ENCODE assay signal across 31 cellular contexts in genomic region chr1:56563045-56563444, GRCh38. TPM values are rescaled to one million over a fixed set of nuclear protein-coding genes. Genes with fewer than 3 reads are reported as not detected.
DNase-seq lines count a peak whose midpoint lies in the region; ATAC-seq and TF ChIP-seq lines count a peak whose summit lies in the region.
"Had no signal": no experiment of that assay in that cellular context is flagged by ENCODE, and none has a peak within 500 bp of the region (broad histone marks: within the 10 kb centered on the region; RNA-seq: fewer than 3 reads in every experiment).

No MANE protein-coding gene starts in this region.

- in situ Hi-C loops in gastrocnemius medialis (cut with MboI; ENCODE audit: low sequenced_read_pairs in 4 of 4) = loop anchor here in 1 of 4 donors (10.0 kb wide), 1 partner anchor 48 kb away; no protein-coding TSS in a partner anchor

- H3K9me3 Mint-ChIP-seq in endodermal cell (no peaks in the 10 kb centered on the region), nephron (no peaks in the 10 kb centered on the region)
- H3K9me3 Mint-ChIP-seq in activated T-helper 1 cell treated with anti-CD3 and anti-CD28 coated beads, Interleukin-12 subunit alpha, Interleukin-12 subunit beta, Interleukin-2, Interleukin-4 antibody, amounts not matched to agents 30 ng/mL and 10 ng/mL and 1 ng/mL, durations not matched to agents 14 hours and 24 hours and 36 hours = no peaks in the 10 kb centered on the region
- H3K9me3 Mint-ChIP-seq: activated CD8-positive, alpha-beta T cell treated with anti-CD3 and anti-CD28 coated beads for 36 hours; activated naive CD4-positive, alpha-beta T cell treated with anti-CD3 and anti-CD28 coated beads, Interleukin-2, amount 50 U/mL, for 24 hours; activated T-helper 2 cell treated with anti-CD3 and anti-CD28 coated beads, Interferon-gamma antibody, Interleukin-2, Interleukin-4, amounts not matched to agents 10 μg/mL and 5 μg/mL and 100 μg/mL, durations not matched to agents 14 hours and 24 hours and 36 hours; naive thymus-derived CD8-positive, alpha-beta T cell; stimulated activated memory B cell treated with anti-CD40 and anti-IgM and Interleukin-4, amounts not matched to agents 10 μg/mL and 1 μg/mL and 100 μg/mL, for 72 hours had no signal

- H3K4me3 ChIP-seq in HUES6 (ENCODE audit: low read depth, low read length) (no peak overlapping the region), endodermal cell (ENCODE audit: low read length) (no peak overlapping the region), thyroid gland (replicated peaks in 1 of 3) (no peak overlapping the region), gastrocnemius medialis (no peak overlapping the region)
- H3K4me3 ChIP-seq: BLaER1 treated with 17β-estradiol and CSF1 and Interleukin-3, amounts not matched to agents 10 nM and 100 nM; breast epithelium; lower lobe of right lung; skin epidermis; suprapubic skin; vagina had no signal

- H3K27ac ChIP-seq in HUES6 (ENCODE audit: low read depth, low read length) (0 out of 2 replicates have a peak overlapping the region, but pooled peaks have one; percentile 22), endodermal cell (ENCODE audit: low read depth, low read length) (peak overlapping the region; percentile 52), thyroid gland (peak overlapping the region in 2 of 3 donors; percentile 19 to 57), gastrocnemius medialis (no peak overlapping the region)
- H3K27ac ChIP-seq: BLaER1 treated with 17β-estradiol and CSF1 and Interleukin-3, amounts not matched to agents 10 nM and 100 nM; breast epithelium; lower lobe of right lung; skin epidermis; suprapubic skin; vagina had no signal

- H3K4me3 Mint-ChIP-seq in endodermal cell (no peak overlapping the region), nephron (peak overlapping the region in 1 of 3 experiments; percentile 16)
- H3K4me3 Mint-ChIP-seq in activated T-helper 1 cell treated with anti-CD3 and anti-CD28 coated beads, Interleukin-12 subunit alpha, Interleukin-12 subunit beta, Interleukin-2, Interleukin-4 antibody, amounts not matched to agents 30 ng/mL and 10 ng/mL and 1 ng/mL, durations not matched to agents 14 hours and 24 hours and 36 hours = no peak overlapping the region
- H3K4me3 Mint-ChIP-seq: activated CD4-positive, alpha-beta T cell treated with anti-CD3 and anti-CD28 coated beads for 36 hours; activated CD8-positive, alpha-beta T cell treated with anti-CD3 and anti-CD28 coated beads for 36 hours; activated naive CD4-positive, alpha-beta T cell treated with anti-CD3 and anti-CD28 coated beads, Interleukin-2, amount 50 U/mL, for 24 hours; naive thymus-derived CD8-positive, alpha-beta T cell; stimulated activated memory B cell treated with anti-CD40 and anti-IgM and Interleukin-4, amounts not matched to agents 10 μg/mL and 1 μg/mL and 100 μg/mL, for 72 hours had no signal

- no peak overlapping the region for H3K27ac Mint-ChIP-seq in endodermal cell
- H3K27ac Mint-ChIP-seq in nephron = peak overlapping the region; percentile 6 to 93 (median 61)
- H3K27ac Mint-ChIP-seq in activated T-helper 1 cell treated with anti-CD3 and anti-CD28 coated beads, Interleukin-12 subunit alpha, Interleukin-12 subunit beta, Interleukin-2, Interleukin-4 antibody, amounts not matched to agents 30 ng/mL and 10 ng/mL and 1 ng/mL, durations not matched to agents 14 hours and 24 hours and 36 hours = no peak overlapping the region
- H3K27ac Mint-ChIP-seq: activated CD4-positive, alpha-beta T cell treated with anti-CD3 and anti-CD28 coated beads for 36 hours; activated CD8-positive, alpha-beta T cell treated with anti-CD3 and anti-CD28 coated beads for 36 hours; activated naive CD4-positive, alpha-beta T cell treated with anti-CD3 and anti-CD28 coated beads, Interleukin-2, amount 50 U/mL, for 24 hours; activated T-helper 2 cell treated with anti-CD3 and anti-CD28 coated beads, Interferon-gamma antibody, Interleukin-2, Interleukin-4, amounts not matched to agents 10 μg/mL and 5 μg/mL and 100 μg/mL, durations not matched to agents 14 hours and 24 hours and 36 hours; naive thymus-derived CD8-positive, alpha-beta T cell; stimulated activated memory B cell treated with anti-CD40 and anti-IgM and Interleukin-4, amounts not matched to agents 10 μg/mL and 1 μg/mL and 100 μg/mL, for 72 hours had no signal

- ATAC-seq in gastrocnemius medialis = no peak
- ATAC-seq: activated CD4-positive, alpha-beta T cell treated with anti-CD3 and anti-CD28 coated beads for 36 hours; activated CD8-positive, alpha-beta T cell treated with anti-CD3 and anti-CD28 coated beads for 36 hours; HCT116; lower lobe of right lung; naive thymus-derived CD8-positive, alpha-beta T cell; stimulated activated memory B cell treated with anti-CD40 and anti-IgM and Interleukin-4, amounts not matched to agents 10 μg/mL and 1 μg/mL and 100 μg/mL, for 72 hours had no signal

- H3K4me1 ChIP-seq in HUES6 (ENCODE audit: control insufficient read depth, insufficient read depth, low read length) (peaks cover 61% of the 10 kb centered on the region), endodermal cell (ENCODE audit: control insufficient read depth, insufficient read depth, low read length) (peaks cover 18% of the 10 kb centered on the region), thyroid gland (peaks cover 74 to 79% of the 10 kb centered on the region in 2 donors), gastrocnemius medialis (peaks cover 51 to 52% of the 10 kb centered on the region in 2 donors)
- H3K4me1 ChIP-seq: breast epithelium had no signal

- 20 to 32% methylated on average over 2 of the region's 2 CpGs for WGBS in endodermal cell (ENCODE audit: insufficient coverage in 1 of 2, insufficient read length in 1 of 2), 2 experiments
- WGBS in thyroid gland, 2 donors = 33 to 46% methylated on average over 2 of the region's 2 CpGs

- H3K27me3 Mint-ChIP-seq in endodermal cell (ENCODE audit: insufficient read depth) (no peaks in the 10 kb centered on the region), nephron (ENCODE audit: low read depth) (no peaks in the 10 kb centered on the region)
- H3K27me3 Mint-ChIP-seq in activated T-helper 1 cell treated with anti-CD3 and anti-CD28 coated beads, Interleukin-12 subunit alpha, Interleukin-12 subunit beta, Interleukin-2, Interleukin-4 antibody, amounts not matched to agents 30 ng/mL and 10 ng/mL and 1 ng/mL, durations not matched to agents 14 hours and 24 hours and 36 hours (ENCODE audit: insufficient read depth) = no peaks in the 10 kb centered on the region
- H3K27me3 Mint-ChIP-seq: activated CD8-positive, alpha-beta T cell treated with anti-CD3 and anti-CD28 coated beads for 36 hours; activated naive CD4-positive, alpha-beta T cell treated with anti-CD3 and anti-CD28 coated beads, Interleukin-2, amount 50 U/mL, for 24 hours; stimulated activated memory B cell treated with anti-CD40 and anti-IgM and Interleukin-4, amounts not matched to agents 10 μg/mL and 1 μg/mL and 100 μg/mL, for 72 hours had no signal

- H3K4me1 Mint-ChIP-seq in endodermal cell (peaks cover 57% of the 10 kb centered on the region), nephron (peaks cover 50% of the 10 kb centered on the region)
- no peaks in the 10 kb centered on the region for H3K4me1 Mint-ChIP-seq in activated T-helper 1 cell treated with anti-CD3 and anti-CD28 coated beads, Interleukin-12 subunit alpha, Interleukin-12 subunit beta, Interleukin-2, Interleukin-4 antibody, amounts not matched to agents 30 ng/mL and 10 ng/mL and 1 ng/mL, durations not matched to agents 14 hours and 24 hours and 36 hours (ENCODE audit: low read depth)
- H3K4me1 Mint-ChIP-seq: activated CD4-positive, alpha-beta T cell treated with anti-CD3 and anti-CD28 coated beads for 36 hours; activated naive CD4-positive, alpha-beta T cell treated with anti-CD3 and anti-CD28 coated beads, Interleukin-2, amount 50 U/mL, for 24 hours had no signal

- no peaks in the 10 kb centered on the region for H3K36me3 ChIP-seq in HUES6 (ENCODE audit: control insufficient read depth, insufficient read depth, low read length)
- H3K36me3 ChIP-seq in endodermal cell (ENCODE audit: control insufficient read depth, insufficient read depth, low read length) = no peaks in the 10 kb centered on the region
- no peaks in the 10 kb centered on the region for H3K36me3 ChIP-seq in thyroid gland
- no peaks in the 10 kb centered on the region for H3K36me3 ChIP-seq in gastrocnemius medialis
- H3K36me3 ChIP-seq: BLaER1 treated with 17β-estradiol and CSF1 and Interleukin-3, amounts not matched to agents 10 nM and 100 nM; breast epithelium; lower lobe of right lung; suprapubic skin; vagina had no signal

- H3K36me3 Mint-ChIP-seq in endodermal cell (ENCODE audit: low read depth) = peaks cover 22% of the 10 kb centered on the region
- peaks cover 9% of the 10 kb centered on the region for H3K36me3 Mint-ChIP-seq in nephron (ENCODE audit: low read depth)
- H3K36me3 Mint-ChIP-seq in activated T-helper 1 cell treated with anti-CD3 and anti-CD28 coated beads, Interleukin-12 subunit alpha, Interleukin-12 subunit beta, Interleukin-2, Interleukin-4 antibody, amounts not matched to agents 30 ng/mL and 10 ng/mL and 1 ng/mL, durations not matched to agents 14 hours and 24 hours and 36 hours (ENCODE audit: low read depth) = no peaks in the 10 kb centered on the region
- H3K36me3 Mint-ChIP-seq: activated naive CD4-positive, alpha-beta T cell treated with anti-CD3 and anti-CD28 coated beads, Interleukin-2, amount 50 U/mL, for 24 hours; naive thymus-derived CD8-positive, alpha-beta T cell; stimulated activated memory B cell treated with anti-CD40 and anti-IgM and Interleukin-4, amounts not matched to agents 10 μg/mL and 1 μg/mL and 100 μg/mL, for 72 hours had no signal

- TF ChIP-seq POLR2A in thyroid gland (IDR thresholded peaks at IDR 0.05) (no peak), gastrocnemius medialis (IDR thresholded peaks at IDR 0.05) (no peak)

- intact Hi-C loops in thyroid gland (cut with DNase I) (no loop called here), gastrocnemius medialis (cut with DNase I; ENCODE audit: low total_unique reads) (no loop called here)
- intact Hi-C loops in activated T-helper 1 cell treated with anti-CD3 and anti-CD28 coated beads, Interleukin-12 subunit alpha, Interleukin-12 subunit beta, Interleukin-2, Interleukin-4 antibody, amounts not matched to agents 30 ng/mL and 10 ng/mL and 1 ng/mL, durations not matched to agents 14 hours and 24 hours and 36 hours (cut with micrococcal nuclease) = no loop called here

- H3K9ac ChIP-seq in HUES6 (ENCODE audit: low read length) (no peak overlapping the region), endodermal cell (ENCODE audit: extremely low read depth, low read length, poor library complexity, severe bottlenecking) (no peak overlapping the region)
- H3K9ac ChIP-seq: BLaER1 treated with 17β-estradiol and CSF1 and Interleukin-3, amounts not matched to agents 10 nM and 100 nM had no signal

- no peaks in the 10 kb centered on the region for H3K9me3 ChIP-seq in HUES6 (ENCODE audit: control insufficient read depth, insufficient read depth, low read depth, low read length)
- H3K9me3 ChIP-seq in endodermal cell (ENCODE audit: control insufficient read depth, low read length) = no peaks in the 10 kb centered on the region
- no peaks in the 10 kb centered on the region for H3K9me3 ChIP-seq in thyroid gland
- H3K9me3 ChIP-seq in gastrocnemius medialis = no peaks in the 10 kb centered on the region
- H3K9me3 ChIP-seq: BLaER1 treated with 17β-estradiol and CSF1 and Interleukin-3, amounts not matched to agents 10 nM and 100 nM; breast epithelium; lower lobe of right lung; suprapubic skin; vagina had no signal

- H3K27me3 ChIP-seq in HUES6 (ENCODE audit: control insufficient read depth, insufficient read depth, low read length) (no peaks in the 10 kb centered on the region), endodermal cell (ENCODE audit: control insufficient read depth, insufficient read depth, low read length, poor library complexity, severe bottlenecking) (no peaks in the 10 kb centered on the region), thyroid gland (no peaks in the 10 kb centered on the region), gastrocnemius medialis (no peaks in the 10 kb centered on the region)
- H3K27me3 ChIP-seq: breast epithelium, suprapubic skin, vagina had no signal

- TF ChIP-seq CTCF in endodermal cell (conservative IDR thresholded peaks at IDR 0.05) (no peak), nephron (IDR thresholded peaks at IDR 0.05; ENCODE audit: unreplicated experiment in 3 of 3) (no peak), thyroid gland (IDR thresholded peaks at IDR 0.05) (no peak), gastrocnemius medialis (IDR thresholded peaks at IDR 0.05 in 4 of 5, conservative IDR thresholded peaks at IDR 0.05 in 1 of 5) (no peak)

- DNase-seq in endodermal cell (no peak), thyroid gland (no peak), gastrocnemius medialis (no peak), NK-92 (lab: John Stamatoyannopoulos, UW; ENCODE audit: unreplicated experiment) (no peak)
- DNase-seq in activated T-helper 1 cell treated with anti-CD3 and anti-CD28 coated beads, Interleukin-12 subunit alpha, Interleukin-12 subunit beta, Interleukin-2, Interleukin-4 antibody, amounts not matched to agents 30 ng/mL and 10 ng/mL and 1 ng/mL, durations not matched to agents 14 hours and 24 hours and 36 hours (ENCODE audit: low spot score) = no peak
- DNase-seq: activated CD4-positive, alpha-beta T cell treated with anti-CD3 and anti-CD28 coated beads for 36 hours; activated CD8-positive, alpha-beta T cell treated with anti-CD3 and anti-CD28 coated beads for 36 hours; amniotic stem cell; DMS53; effector CD4-positive, alpha-beta T cell; lower lobe of right lung; MV-4-11; naive thymus-derived CD8-positive, alpha-beta T cell; NCI-H1436 treated with DMSO at 0.1 percent for 48 hours; NCI-H2107; NCI-H446; NCI-H748 treated with DMSO at 0.1 percent for 48 hours; retina; SHP77 treated with DMSO at 0.1 percent for 48 hours had no signal

RNA-seq across cellular contexts. Expression of gene PLPP3, which starts 16.3 kb away (rescaled TPM):
- 10 to 100 TPM; 39.2 to 55.2 TPM for total RNA-seq in endodermal cell
- polyA plus RNA-seq in endodermal cell (2013, experiment 1 of 2) = 45.8 TPM
- 38.6 TPM for polyA plus RNA-seq in endodermal cell (2013, experiment 2 of 2)
- 100 to 1,000 TPM; 257 to 764 (median 675) TPM for total RNA-seq in thyroid gland
- 10 to 100 TPM; 53.2 to 71.5 (median 55.5) TPM for total RNA-seq in gastrocnemius medialis
- not detected in 2 replicates for total RNA-seq in activated T-helper 1 cell treated with anti-CD3 and anti-CD28 coated beads, Interleukin-12 subunit alpha, Interleukin-12 subunit beta, Interleukin-2, Interleukin-4 antibody, amounts not matched to agents 30 ng/mL and 10 ng/mL and 1 ng/mL, durations not matched to agents 14 hours and 24 hours and 36 hours
- total RNA-seq: activated CD4-positive, alpha-beta T cell treated with anti-CD3 and anti-CD28 coated beads for 36 hours; activated CD8-positive, alpha-beta T cell treated with anti-CD3 and anti-CD28 coated beads for 36 hours; activated T-helper 2 cell treated with anti-CD3 and anti-CD28 coated beads, Interferon-gamma antibody, Interleukin-2, Interleukin-4, amounts not matched to agents 10 μg/mL and 5 μg/mL and 100 μg/mL, durations not matched to agents 14 hours and 24 hours and 36 hours; naive thymus-derived CD8-positive, alpha-beta T cell; T-helper 2 cell treated with Interferon-gamma antibody and Interleukin-4, amounts not matched to agents 100 ng/mL and 5 ng/mL, for 36 hours had no signal
- polyA plus RNA-seq: naive thymus-derived CD8-positive, alpha-beta T cell had no signal

Comparison
In these comparisons a context has a peak if more than half of its experiments do, and no peak if none do; other contexts are left out.
1. H3K27ac ChIP-seq: peak in HUES6 (single experiment), endodermal cell (single experiment) and thyroid gland (2 of 3); none in gastrocnemius medialis (0 of 4).
2. H3K27ac Mint-ChIP-seq: peak in nephron (3 of 3); none in endodermal cell (single experiment) and activated T-helper 1 cell treated with anti-CD3 and anti-CD28 coated beads, Interleukin-12 subunit alpha, Interleukin-12 subunit beta, Interleukin-2, Interleukin-4 antibody, amounts not matched to agents 30 ng/mL and 10 ng/mL and 1 ng/mL, durations not matched to agents 14 hours and 24 hours and 36 hours (single experiment).
3. RNA of gene PLPP3, which starts 16.3 kb away (total RNA-seq): 257 to 764 TPM in thyroid gland, 53.2 to 71.5 TPM in gastrocnemius medialis and 39.2 to 55.2 TPM in endodermal cell; not detected in activated T-helper 1 cell treated with anti-CD3 and anti-CD28 coated beads, Interleukin-12 subunit alpha, Interleukin-12 subunit beta, Interleukin-2, Interleukin-4 antibody, amounts not matched to agents 30 ng/mL and 10 ng/mL and 1 ng/mL, durations not matched to agents 14 hours and 24 hours and 36 hours; every median in the first group is over 10 times any median in the second.